ENCODE assay signal across 1 cellular context in genomic region chr16:30775381-30776099, GRCh38.
A peak's percentile ranks its signal among the peaks of the same experiment; 100 is the strongest.
TF ChIP-seq lines count a peak whose summit lies in the region.

No MANE protein-coding gene starts in this region.

TF ChIP-seq in HepG2, 621 proteins besides CTCF, POLR2A, EP300 and RAD21 (continued from another document and continues in another):
- TF ChIP-seq KIAA2018 (CRISPR knock-in tag; IDR thresholded peaks at IDR 0.05; ENCODE audit: borderline replicate concordance) = peak; percentile 90; the same call in 1 of the 2 replicates
- TF ChIP-seq RBAK (CRISPR knock-in tag; IDR thresholded peaks at IDR 0.05) = no peak
- no peak; the same call in 1 of the 2 replicates for TF ChIP-seq RFX1 (IDR thresholded peaks at IDR 0.05)
- TF ChIP-seq HOXA7 (CRISPR knock-in tag; IDR thresholded peaks at IDR 0.05) = peak; percentile 27; the same call in 1 of the 2 replicates
- peak; percentile 98 for TF ChIP-seq ZNF224 (CRISPR knock-in tag; IDR thresholded peaks at IDR 0.05)
- TF ChIP-seq KLF11 (CRISPR knock-in tag; IDR thresholded peaks at IDR 0.05) = peak; percentile 86; the same call in 1 of the 2 replicates
- TF ChIP-seq IKZF5 (CRISPR knock-in tag; IDR thresholded peaks at IDR 0.05) = peak; percentile 94
- TF ChIP-seq GPN1 (CRISPR knock-in tag; IDR thresholded peaks at IDR 0.05; ENCODE audit: borderline replicate concordance) = no peak
- TF ChIP-seq ZNF747 (CRISPR knock-in tag; IDR thresholded peaks at IDR 0.05; ENCODE audit: borderline replicate concordance) = peak; percentile 89
- TF ChIP-seq CCAR2 (optimal IDR thresholded peaks at IDR 0.05; ENCODE audit: low read depth, low read length) = no peak
- TF ChIP-seq TRIM24 (CRISPR knock-in tag; IDR thresholded peaks at IDR 0.05) = no peak
- TF ChIP-seq BCLAF1 (IDR thresholded peaks at IDR 0.05) = no peak
- TF ChIP-seq KDM5A (IDR thresholded peaks at IDR 0.05; ENCODE audit: borderline replicate concordance, low read length) = no peak; the same call in 1 of the 2 replicates
- no peak; the same call in none of the 2 replicates for TF ChIP-seq CENPT (CRISPR knock-in tag; IDR thresholded peaks at IDR 0.05; ENCODE audit: low read depth)
- TF ChIP-seq YEATS4 (CRISPR knock-in tag; IDR thresholded peaks at IDR 0.05; ENCODE audit: borderline replicate concordance) = peak; percentile 98
- no peak for TF ChIP-seq ZNF672 (CRISPR knock-in tag; IDR thresholded peaks at IDR 0.05)
- no peak for TF ChIP-seq GRHL1 (CRISPR knock-in tag; conservative IDR thresholded peaks at IDR 0.05)
- TF ChIP-seq ZBTB46 (CRISPR knock-in tag; IDR thresholded peaks at IDR 0.05; ENCODE audit: borderline replicate concordance) = no peak
- TF ChIP-seq ZNF784 (CRISPR knock-in tag; IDR thresholded peaks at IDR 0.05; ENCODE audit: borderline replicate concordance) = peak; percentile 90; the same call in 1 of the 2 replicates
- TF ChIP-seq CBFB (CRISPR knock-in tag; IDR thresholded peaks at IDR 0.05) = peak; percentile 39
- peak; percentile 82 for TF ChIP-seq NR2C2 (CRISPR knock-in tag; IDR thresholded peaks at IDR 0.05; ENCODE audit: borderline replicate concordance)
- no peak for TF ChIP-seq ZNF367 (CRISPR knock-in tag; IDR thresholded peaks at IDR 0.05; ENCODE audit: borderline replicate concordance)
- TF ChIP-seq SPEN (CRISPR knock-in tag; IDR thresholded peaks at IDR 0.05; ENCODE audit: low read depth) = peak; percentile 87
- peak; percentile 83; the same call in 1 of the 2 replicates for TF ChIP-seq ZNF510 (CRISPR knock-in tag; IDR thresholded peaks at IDR 0.05; ENCODE audit: low read depth)
- peak; percentile 87; the same call in 1 of the 2 replicates for TF ChIP-seq THAP7 (CRISPR knock-in tag; IDR thresholded peaks at IDR 0.05)
- TF ChIP-seq ZKSCAN8 (CRISPR knock-in tag; IDR thresholded peaks at IDR 0.05; ENCODE audit: borderline replicate concordance) = peak; percentile 61
- TF ChIP-seq ZNF20 (CRISPR knock-in tag; IDR thresholded peaks at IDR 0.05) = no peak
- TF ChIP-seq NFYB (CRISPR knock-in tag; IDR thresholded peaks at IDR 0.05) = no peak
- TF ChIP-seq ZNF678 (CRISPR knock-in tag; IDR thresholded peaks at IDR 0.05) = peak; percentile 90; the same call in 1 of the 2 replicates
- peak; percentile 95 for TF ChIP-seq ZFP90 (CRISPR knock-in tag; IDR thresholded peaks at IDR 0.05; ENCODE audit: borderline replicate concordance)
- no peak for TF ChIP-seq SOX13 (IDR thresholded peaks at IDR 0.05)
- TF ChIP-seq SOX13 (CRISPR knock-in tag; conservative IDR thresholded peaks at IDR 0.05 in 1 of 2, IDR thresholded peaks at IDR 0.05 in 1 of 2) = peak in 1 of 2 experiments; percentile 27; a peak in 1 of 4 replicates
- peak; percentile 94 for TF ChIP-seq ZNF547 (CRISPR knock-in tag; IDR thresholded peaks at IDR 0.05)
- TF ChIP-seq POLR2AphosphoS5 (IDR thresholded peaks at IDR 0.05; ENCODE audit: low read depth, low read length) = peak; percentile 88
- TF ChIP-seq ZFP36 (IDR thresholded peaks at IDR 0.05; ENCODE audit: borderline replicate concordance, low read depth, low read length, partially characterized antibody) = no peak
- TF ChIP-seq ZBTB20 (CRISPR knock-in tag; IDR thresholded peaks at IDR 0.05; ENCODE audit: borderline replicate concordance, low read depth) = no peak; the same call in 1 of the 2 replicates
- TF ChIP-seq ISX (CRISPR knock-in tag; conservative IDR thresholded peaks at IDR 0.05) = peak; percentile 11; the same call in 1 of the 2 replicates
- peak; percentile 49 for TF ChIP-seq SALL2 (CRISPR knock-in tag; IDR thresholded peaks at IDR 0.05)
- TF ChIP-seq TBX2 (CRISPR knock-in tag; IDR thresholded peaks at IDR 0.05; ENCODE audit: borderline replicate concordance) = peak; percentile 94
- peak; percentile 5; the same call in 1 of the 2 replicates for TF ChIP-seq SP2 (CRISPR knock-in tag; IDR thresholded peaks at IDR 0.05)
- TF ChIP-seq BCL3 (CRISPR knock-in tag; IDR thresholded peaks at IDR 0.05) = peak; percentile 91
- TF ChIP-seq ZNF724P (CRISPR knock-in tag; IDR thresholded peaks at IDR 0.05; ENCODE audit: borderline replicate concordance) = peak; percentile 61; the same call in 1 of the 2 replicates
- no peak; the same call in 1 of the 2 replicates for TF ChIP-seq TEF (CRISPR knock-in tag; IDR thresholded peaks at IDR 0.05)
- TF ChIP-seq ZKSCAN5 (CRISPR knock-in tag; IDR thresholded peaks at IDR 0.05) = no peak
- TF ChIP-seq NFIB (CRISPR knock-in tag; IDR thresholded peaks at IDR 0.05; ENCODE audit: borderline replicate concordance) = no peak
- peak; percentile 72; the same call in 1 of the 2 replicates for TF ChIP-seq PHF20 (CRISPR knock-in tag; IDR thresholded peaks at IDR 0.05)
